In genomic region chr15:29612096-29612495, GRCh38 we compare ENCODE assay signal across 1 cellular context.
TF ChIP-seq lines count a peak whose summit lies in the region.

No MANE protein-coding gene starts in this region.

TF ChIP-seq in H1, 55 proteins besides CTCF, POLR2A, EP300 and RAD21:
- TF ChIP-seq EGR1 (IDR thresholded peaks at IDR 0.05; ENCODE audit: borderline replicate concordance, low read depth, low read length) (no peak), NRF1 (IDR thresholded peaks at IDR 0.05; ENCODE audit: low read depth, low read length) (no peak), FOSL1 (IDR thresholded peaks at IDR 0.05; ENCODE audit: insufficient read depth, low read depth, low read length) (no peak), GABPA (IDR thresholded peaks at IDR 0.05; ENCODE audit: borderline replicate concordance, insufficient read depth, low read length) (no peak), SIN3A (conservative IDR thresholded peaks at IDR 0.05 in 1 of 2, IDR thresholded peaks at IDR 0.05 in 1 of 2; ENCODE audit: low read depth in 1 of 2, low read length in 2 of 2) (no peak), TEAD4 (IDR thresholded peaks at IDR 0.05; ENCODE audit: low read depth, low read length) (0 out of 2 replicates have a peak, but pooled peaks have one; percentile 45), CEBPB (IDR thresholded peaks at IDR 0.05; ENCODE audit: low read depth, low read length) (peak; percentile 73; the same call in 1 of the 2 replicates)
TF ChIP-seq in H1: peak in this region for 2.
